ENCODE assay signal across 1 cellular context in the genomic region with DNA sequence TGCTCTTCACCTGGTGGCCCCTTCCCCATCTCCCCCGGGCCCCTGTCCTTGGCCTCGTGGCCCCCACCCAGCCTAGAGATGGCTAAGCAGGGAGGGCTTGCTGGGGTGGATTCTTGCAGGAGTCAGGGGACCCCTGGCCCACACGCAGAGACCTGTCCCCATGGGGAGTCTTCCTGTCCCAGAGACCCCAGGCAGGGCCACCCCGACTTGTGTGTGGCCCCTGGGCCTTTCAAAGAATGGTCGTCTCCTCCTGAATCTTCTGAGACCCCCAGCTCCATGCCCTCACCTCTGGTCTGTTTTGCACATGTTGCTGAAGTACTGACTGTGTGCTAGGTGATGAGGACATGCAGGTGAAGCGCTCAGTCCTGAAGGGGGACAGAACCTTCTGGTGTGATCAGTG. TPM values are rescaled to one million over a fixed set of nuclear protein-coding genes. Genes with fewer than 3 reads are reported as not detected.
"Had no signal": no experiment of that assay in that cellular context is flagged by ENCODE, and none has a peak within 500 bp of the region (broad histone marks: within the 10 kb centered on the region; RNA-seq: fewer than 3 reads in every experiment).

No MANE protein-coding gene starts in this region.

RNA-seq across cellular contexts. Expression of a gene that starts 58.2 kb away (rescaled TPM):
- total RNA-seq: glomerular endothelial cell had no signal
